1 cellular context compared by ENCODE assay signal in genomic region chr2:98461650-98462049, GRCh38.
TF ChIP-seq lines count a peak whose summit lies in the region.

No MANE protein-coding gene starts in this region.

TF ChIP-seq in GM12878, 131 proteins besides CTCF, POLR2A, EP300 and RAD21:
- TF ChIP-seq CEBPB (IDR thresholded peaks at IDR 0.05; ENCODE audit: borderline replicate concordance in 1 of 2, low read depth in 2 of 2, low read length in 2 of 2) (no peak), GABPA (IDR thresholded peaks at IDR 0.05; ENCODE audit: low read depth) (no peak), NFXL1 (IDR thresholded peaks at IDR 0.05; ENCODE audit: borderline replicate concordance) (no peak), ATF7 (IDR thresholded peaks at IDR 0.05; ENCODE audit: low read depth) (no peak), NR2C1 (IDR thresholded peaks at IDR 0.05) (no peak), GATAD2B (conservative IDR thresholded peaks at IDR 0.05; ENCODE audit: low read depth) (no peak), ZNF622 (IDR thresholded peaks at IDR 0.05) (no peak), ZBED1 (IDR thresholded peaks at IDR 0.05; ENCODE audit: borderline replicate concordance) (no peak), MTA2 (IDR thresholded peaks at IDR 0.05; ENCODE audit: low read depth) (no peak), HDGF (IDR thresholded peaks at IDR 0.05) (no peak), CREB1 (IDR thresholded peaks at IDR 0.05; ENCODE audit: low read depth) (no peak), SUPT20H (IDR thresholded peaks at IDR 0.05; ENCODE audit: borderline replicate concordance, control insufficient read depth, low read depth, low read length) (no peak), MTA3 (IDR thresholded peaks at IDR 0.05; ENCODE audit: borderline replicate concordance, low read length) (no peak), USF1 (IDR thresholded peaks at IDR 0.05; ENCODE audit: borderline replicate concordance, extremely low read length, insufficient read depth, low read depth, low read length) (no peak)
TF ChIP-seq in GM12878: peak in this region for 0.
